ENCODE assay signal across 24 cellular contexts in the genomic region with DNA sequence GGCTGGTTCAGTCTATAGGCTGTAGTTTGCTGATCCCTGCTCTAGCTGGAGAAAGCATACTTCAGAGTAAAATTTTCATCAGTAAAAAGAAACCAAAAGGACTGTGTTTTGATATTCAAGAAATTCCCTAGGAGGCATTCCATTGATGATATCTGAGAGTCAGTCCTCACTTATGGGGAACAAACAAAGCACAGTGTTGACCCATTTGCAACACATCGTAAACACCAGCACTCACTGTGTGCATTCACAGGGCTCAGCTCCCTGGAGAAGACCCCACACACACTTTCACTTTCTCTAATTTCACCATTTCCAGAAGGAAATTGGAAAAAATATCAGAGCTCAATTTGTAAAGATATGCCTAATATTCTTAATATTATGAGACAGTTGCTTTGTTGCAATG.
"Had no signal": no experiment of that assay in that cellular context is flagged by ENCODE, and none has a peak within 500 bp of the region (broad histone marks: within the 10 kb centered on the region; RNA-seq: fewer than 3 reads in every experiment).

No MANE protein-coding gene starts in this region.

- ATAC-seq: natural killer cell treated with Interleukin-12 subunit alpha and Interleukin-12 subunit beta and Interleukin-15 and Interleukin-18, amount 100 ng/mL, for 72 hours; pancreas; right cardiac atrium; stimulated activated effector memory CD8-positive, alpha-beta T cell treated with anti-CD3 and anti-CD28 coated beads, Interleukin-12 subunit alpha, Interleukin-12 subunit beta, amount 100 ng/mL, for 72 hours; stimulated activated naive CD8-positive, alpha-beta T cell treated with anti-CD3 and anti-CD28 coated beads, Interleukin-15, amount 100 ng/mL, for 72 hours had no signal

- DNase-seq: islet precursor cell; left ventricle myocardium inferior; naive B cell; pancreas; posterior cingulate gyrus; retina; right cardiac atrium; sigmoid colon; small intestine; spleen; stimulated activated CD4-positive, alpha-beta T cell treated with anti-CD3 and anti-CD28 coated beads, Interleukin-4, amount 100 ng/mL, for 24 hours; stimulated activated naive CD4-positive, alpha-beta T cell treated with Interleukin-2 at 50 U/mL for 16 hours; stimulated activated naive CD8-positive, alpha-beta T cell treated with anti-CD3 and anti-CD28 coated beads, Interleukin-15, amount 100 ng/mL, for 72 hours; substantia nigra; uterus had no signal

- H3K4me1 ChIP-seq: left ventricle myocardium inferior, prostate gland, sigmoid colon, uterus had no signal

- H3K27ac Mint-ChIP-seq: memory B cell; mesothelial cell of epicardium; naive B cell; natural killer cell treated with Interleukin-12 subunit alpha and Interleukin-12 subunit beta and Interleukin-15 and Interleukin-18, amount 100 ng/mL, for 72 hours; stimulated activated effector memory CD8-positive, alpha-beta T cell treated with anti-CD3 and anti-CD28 coated beads, Interleukin-12 subunit alpha, Interleukin-12 subunit beta, amount 100 ng/mL, for 72 hours; stimulated activated naive CD8-positive, alpha-beta T cell treated with anti-CD3 and anti-CD28 coated beads, Interleukin-15, amount 100 ng/mL, for 72 hours; type B pancreatic cell had no signal

- H3K9me3 ChIP-seq: pancreas, prostate gland, sigmoid colon, uterus had no signal

- H3K4me2 ChIP-seq: hepatocyte had no signal

- FAIRE-seq: pancreas, small intestine had no signal

- H3K4me3 ChIP-seq: hepatocyte, left ventricle myocardium inferior, lung, pancreas, prostate gland, sigmoid colon, spleen, tibial nerve, uterus had no signal

- H2AFZ ChIP-seq: hepatocyte had no signal

- H3K9me3 Mint-ChIP-seq: natural killer cell treated with Interleukin-12 subunit alpha and Interleukin-12 subunit beta and Interleukin-15 and Interleukin-18, amount 100 ng/mL, for 72 hours; stimulated activated effector memory CD8-positive, alpha-beta T cell treated with anti-CD3 and anti-CD28 coated beads, Interleukin-12 subunit alpha, Interleukin-12 subunit beta, amount 100 ng/mL, for 72 hours had no signal

- H3K4me3 Mint-ChIP-seq: memory B cell; mesothelial cell of epicardium; naive B cell; natural killer cell treated with Interleukin-12 subunit alpha and Interleukin-12 subunit beta and Interleukin-15 and Interleukin-18, amount 100 ng/mL, for 72 hours; stimulated activated effector memory CD8-positive, alpha-beta T cell treated with anti-CD3 and anti-CD28 coated beads, Interleukin-12 subunit alpha, Interleukin-12 subunit beta, amount 100 ng/mL, for 72 hours; stimulated activated naive CD8-positive, alpha-beta T cell treated with anti-CD3 and anti-CD28 coated beads, Interleukin-15, amount 100 ng/mL, for 72 hours; type B pancreatic cell had no signal

- H3K36me3 ChIP-seq: left ventricle myocardium inferior, pancreas, prostate gland, sigmoid colon, spleen, tibial nerve, uterus had no signal

- H3K27ac ChIP-seq: left ventricle myocardium inferior, pancreas, prostate gland, sigmoid colon, tibial nerve, uterus had no signal

- H3K27me3 Mint-ChIP-seq: memory B cell; naive B cell; natural killer cell treated with Interleukin-12 subunit alpha and Interleukin-12 subunit beta and Interleukin-15 and Interleukin-18, amount 100 ng/mL, for 72 hours; stimulated activated naive CD8-positive, alpha-beta T cell treated with anti-CD3 and anti-CD28 coated beads, Interleukin-15, amount 100 ng/mL, for 72 hours; type B pancreatic cell had no signal

- H3K36me3 Mint-ChIP-seq: memory B cell; naive B cell; stimulated activated effector memory CD8-positive, alpha-beta T cell treated with anti-CD3 and anti-CD28 coated beads, Interleukin-12 subunit alpha, Interleukin-12 subunit beta, amount 100 ng/mL, for 72 hours; type B pancreatic cell had no signal

- H3K4me1 Mint-ChIP-seq: memory B cell; mesothelial cell of epicardium; naive B cell; stimulated activated effector memory CD8-positive, alpha-beta T cell treated with anti-CD3 and anti-CD28 coated beads, Interleukin-12 subunit alpha, Interleukin-12 subunit beta, amount 100 ng/mL, for 72 hours; stimulated activated naive CD8-positive, alpha-beta T cell treated with anti-CD3 and anti-CD28 coated beads, Interleukin-15, amount 100 ng/mL, for 72 hours had no signal

- H3K27me3 ChIP-seq: hepatocyte, pancreas, sigmoid colon, spleen, tibial nerve, uterus had no signal
